32 cellular contexts compared by ENCODE assay signal in genomic region chr16:86049641-86050040, GRCh38.
"Had no signal": no experiment of that assay in that cellular context is flagged by ENCODE, and none has a peak within 500 bp of the region (broad histone marks: within the 10 kb centered on the region; RNA-seq: fewer than 3 reads in every experiment).

No MANE protein-coding gene starts in this region.

- H3K36me3 Mint-ChIP-seq: activated naive CD4-positive, alpha-beta T cell treated with anti-CD3 and anti-CD28 coated beads, Interleukin-2, amount 50 U/mL, for 24 hours; activated naive CD8-positive, alpha-beta T cell treated with anti-CD3 and anti-CD28 coated beads for 36 hours had no signal

- H3K27me3 ChIP-seq: colonic mucosa had no signal

- H3K36me3 ChIP-seq: adrenal gland, colonic mucosa, heart left ventricle, WERI-Rb-1 had no signal

- ATAC-seq: activated CD4-positive, CD25-positive, alpha-beta regulatory T cell treated with anti-CD3 and anti-CD28 coated beads, Interleukin-2, amount 50 U/mL, for 24 hours; activated CD8-positive, alpha-beta T cell treated with anti-CD3 and anti-CD28 coated beads for 36 hours; activated naive CD8-positive, alpha-beta T cell treated with anti-CD3 and anti-CD28 coated beads, Interleukin-2, amount 50 U/mL, for 24 hours; activated T-cell treated with anti-CD3 and anti-CD28 coated beads, Interleukin-2, amount 50 U/mL, for 4 hours; activated T-helper 17 cell treated with anti-CD3 and anti-CD28 coated beads, Interleukin-2, amount 50 U/mL, for 72 hours; body of pancreas; esophagus mucosa; heart left ventricle; T-helper 17 cell had no signal

- H3K9me3 Mint-ChIP-seq: activated B cell treated with CpG ODN at 0.5 μM for 24 hours; activated CD8-positive, alpha-beta T cell treated with anti-CD3 and anti-CD28 coated beads for 36 hours; activated naive CD4-positive, alpha-beta T cell treated with anti-CD3 and anti-CD28 coated beads, Interleukin-2, amount 50 U/mL, for 24 hours; activated naive CD8-positive, alpha-beta T cell treated with anti-CD3 and anti-CD28 coated beads for 36 hours; activated naive CD8-positive, alpha-beta T cell treated with anti-CD3 and anti-CD28 coated beads, Interleukin-2, amount 50 U/mL, for 24 hours; activated T-cell treated with anti-CD3 and anti-CD28 coated beads, Interleukin-2, amount 50 U/mL, for 4 hours; activated T-helper 17 cell treated with anti-CD3 and anti-CD28 coated beads, Interleukin-2, amount 50 U/mL, for 72 hours; dendritic cell treated with granulocyte-macrophage colony-stimulating factor and Interleukin-4, amounts not matched to agents 40 ng/mL and 50 ng/mL, for 4 days; endodermal cell; T-helper 2 cell treated with Interferon-gamma antibody and Interleukin-4, amounts not matched to agents 5 μg/mL and 100 μg/mL, for 36 hours had no signal

- H3K4me1 Mint-ChIP-seq: activated T-helper 17 cell treated with anti-CD3 and anti-CD28 coated beads, Interleukin-2, amount 50 U/mL, for 72 hours had no signal

- H3K9me3 ChIP-seq: adrenal gland, body of pancreas, colonic mucosa, heart left ventricle had no signal

- H3K27ac Mint-ChIP-seq: activated B cell treated with CpG ODN at 0.5 μM for 24 hours; activated CD8-positive, alpha-beta T cell treated with anti-CD3 and anti-CD28 coated beads for 36 hours; activated naive CD4-positive, alpha-beta T cell treated with anti-CD3 and anti-CD28 coated beads, Interleukin-2, amount 50 U/mL, for 24 hours; activated naive CD8-positive, alpha-beta T cell treated with anti-CD3 and anti-CD28 coated beads for 36 hours; activated naive CD8-positive, alpha-beta T cell treated with anti-CD3 and anti-CD28 coated beads, Interleukin-2, amount 50 U/mL, for 24 hours; activated T-helper 17 cell treated with anti-CD3 and anti-CD28 coated beads, Interleukin-2, amount 50 U/mL, for 72 hours; dendritic cell treated with granulocyte-macrophage colony-stimulating factor and Interleukin-4, amounts not matched to agents 40 ng/mL and 50 ng/mL, for 4 days; endodermal cell; T-helper 17 cell; T-helper 2 cell treated with Interferon-gamma antibody and Interleukin-4, amounts not matched to agents 5 μg/mL and 100 μg/mL, for 36 hours had no signal

- H3K4me3 ChIP-seq: adrenal gland, body of pancreas, colonic mucosa, dorsolateral prefrontal cortex, heart left ventricle had no signal

- DNase-seq: activated B cell treated with CpG ODN at 0.5 μM for 24 hours; activated CD4-positive, alpha-beta T cell treated with anti-CD3 and anti-CD28 coated beads, Interleukin-2, amount 50 U/mL, for 1 hour; activated CD8-positive, alpha-beta memory T cell treated with anti-CD3 and anti-CD28 coated beads for 24 hours; activated CD8-positive, alpha-beta T cell treated with anti-CD3 and anti-CD28 coated beads for 36 hours; activated effector memory CD4-positive, alpha-beta T cell treated with Interleukin-2 at 50 U/mL for 16 hours; activated gamma-delta T cell treated with Interleukin-2 at 50 U/mL for 16 hours; activated naive CD4-positive, alpha-beta T cell treated with Interleukin-2 at 50 U/mL for 16 hours; activated naive CD8-positive, alpha-beta T cell treated with anti-CD3 and anti-CD28 coated beads for 36 hours; activated naive CD8-positive, alpha-beta T cell treated with anti-CD3 and anti-CD28 coated beads, Interleukin-2, amount 50 U/mL, for 24 hours; activated T-cell treated with anti-CD3 and anti-CD28 coated beads, Interleukin-2, amount 50 U/mL, for 4 hours; adrenal gland; amygdala; aorta; body of pancreas; caudate nucleus; colonic mucosa; effector memory CD4-positive, alpha-beta T cell; foreskin fibroblast; heart left ventricle; T-helper 1 cell; T-helper 17 cell; T1000 had no signal

- H3K4me1 ChIP-seq: adrenal gland, body of pancreas, colonic mucosa, heart left ventricle had no signal

- FAIRE-seq: frontal cortex had no signal

- H3K27ac ChIP-seq: adrenal gland, body of pancreas, colonic mucosa, dorsolateral prefrontal cortex, heart left ventricle, WERI-Rb-1 had no signal

- H3K4me3 Mint-ChIP-seq: activated B cell treated with CpG ODN at 0.5 μM for 24 hours; activated CD8-positive, alpha-beta T cell treated with anti-CD3 and anti-CD28 coated beads for 36 hours; activated naive CD4-positive, alpha-beta T cell treated with anti-CD3 and anti-CD28 coated beads, Interleukin-2, amount 50 U/mL, for 24 hours; activated naive CD8-positive, alpha-beta T cell treated with anti-CD3 and anti-CD28 coated beads for 36 hours; activated naive CD8-positive, alpha-beta T cell treated with anti-CD3 and anti-CD28 coated beads, Interleukin-2, amount 50 U/mL, for 24 hours; activated T-cell treated with anti-CD3 and anti-CD28 coated beads, Interleukin-2, amount 50 U/mL, for 4 hours; activated T-helper 17 cell treated with anti-CD3 and anti-CD28 coated beads, Interleukin-2, amount 50 U/mL, for 72 hours; dendritic cell treated with granulocyte-macrophage colony-stimulating factor and Interleukin-4, amounts not matched to agents 40 ng/mL and 50 ng/mL, for 4 days; endodermal cell; T-helper 17 cell; T-helper 2 cell treated with Interferon-gamma antibody and Interleukin-4, amounts not matched to agents 5 μg/mL and 100 μg/mL, for 36 hours had no signal
